ENCODE assay signal across 21 cellular contexts in the genomic region with DNA sequence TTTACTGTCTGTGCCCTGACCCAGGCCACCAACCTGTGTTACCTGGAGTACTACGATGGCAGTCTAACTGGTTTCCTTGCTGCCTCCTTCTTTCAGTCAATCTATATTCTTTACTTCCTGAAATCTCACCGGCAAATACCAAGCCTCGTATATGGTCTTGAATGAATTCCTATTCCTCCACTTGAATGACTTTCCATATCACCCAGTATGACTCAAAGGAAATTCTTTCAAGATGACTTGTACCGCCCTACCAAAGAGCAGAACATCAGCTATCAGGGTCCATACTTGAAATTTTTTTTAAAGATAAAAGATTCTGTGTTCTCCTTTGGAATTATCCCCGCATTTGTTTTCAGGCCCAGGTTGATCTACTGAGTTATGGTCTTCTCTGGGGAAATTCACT.
DNase-seq lines count a peak whose midpoint lies in the region; ATAC-seq and TF ChIP-seq lines count a peak whose summit lies in the region.
"Had no signal": no experiment of that assay in that cellular context is flagged by ENCODE, and none has a peak within 500 bp of the region (broad histone marks: within the 10 kb centered on the region; RNA-seq: fewer than 3 reads in every experiment).

No MANE protein-coding gene starts in this region.

- H3K27me3 ChIP-seq in adipocyte (replicated peaks; ENCODE audit: control insufficient read depth, insufficient read depth, low read length): no peaks in the 10 kb centered on the region
- H3K27me3 ChIP-seq: adrenal gland; BLaER1 treated with 17β-estradiol and CSF1 and Interleukin-3, amounts not matched to agents 10 nM and 100 nM; spleen; testis had no signal

- WGBS in lower leg skin, 2 donors: 81 to 96% methylated on average over 5 of the region's 5 CpGs

- TF ChIP-seq CTCF in fibroblast of pulmonary artery (IDR thresholded peaks at IDR 0.05; ENCODE audit: low read length, missing control alignments) (no peak), retinal pigment epithelial cell (conservative IDR thresholded peaks at IDR 0.05; ENCODE audit: low read depth, low read length) (no peak), lower leg skin (IDR thresholded peaks at IDR 0.05) (no peak)

- no peaks in the 10 kb centered on the region for H3K4me1 ChIP-seq in adipocyte (ENCODE audit: control insufficient read depth, insufficient read depth, low read length)
- H3K4me1 ChIP-seq: adrenal gland; BLaER1 treated with 17β-estradiol and CSF1 and Interleukin-3, amounts not matched to agents 10 nM and 100 nM; spleen; testis had no signal

- no peaks in the 10 kb centered on the region for H3K9me3 Mint-ChIP-seq in natural killer cell treated with Interleukin-12 subunit alpha and Interleukin-12 subunit beta and Interleukin-15 and Interleukin-18, amount 100 ng/mL, for 72 hours
- H3K9me3 Mint-ChIP-seq: naive thymus-derived CD8-positive, alpha-beta T cell had no signal

- H3K36me3 ChIP-seq in adipocyte (ENCODE audit: control insufficient read depth, insufficient read depth, low read length, severe bottlenecking): no peaks in the 10 kb centered on the region
- H3K36me3 ChIP-seq: adrenal gland, spleen had no signal

- TF ChIP-seq POLR2A in lower leg skin (IDR thresholded peaks at IDR 0.05): no peak

- H3K36me3 Mint-ChIP-seq in natural killer cell treated with Interleukin-12 subunit alpha and Interleukin-12 subunit beta and Interleukin-15 and Interleukin-18, amount 100 ng/mL, for 72 hours: no peaks in the 10 kb centered on the region
- H3K36me3 Mint-ChIP-seq: naive thymus-derived CD8-positive, alpha-beta T cell had no signal

- H3K9ac ChIP-seq in adipocyte (ENCODE audit: low read length): no peak overlapping the region
- H3K9ac ChIP-seq: BLaER1 treated with 17β-estradiol and CSF1 and Interleukin-3, amounts not matched to agents 10 nM and 100 nM had no signal

- H3K27ac Mint-ChIP-seq in natural killer cell treated with Interleukin-12 subunit alpha and Interleukin-12 subunit beta and Interleukin-15 and Interleukin-18, amount 100 ng/mL, for 72 hours: no peak overlapping the region
- H3K27ac Mint-ChIP-seq: activated CD4-positive, alpha-beta T cell treated with anti-CD3 and anti-CD28 coated beads for 36 hours; naive thymus-derived CD8-positive, alpha-beta T cell had no signal

- H3K4me3 ChIP-seq in adipocyte (ENCODE audit: low read length) (no peak overlapping the region), fibroblast of pulmonary artery (replicated peaks; ENCODE audit: low read depth, low read length) (no peak overlapping the region), retinal pigment epithelial cell (ENCODE audit: low read length) (no peak overlapping the region), lower leg skin (ENCODE audit: low read depth, poor library complexity, severe bottlenecking) (no peak overlapping the region)
- H3K4me3 ChIP-seq: adrenal gland; BLaER1 treated with 17β-estradiol and CSF1 and Interleukin-3, amounts not matched to agents 10 nM and 100 nM; lung; PC-9; spleen; testis had no signal

- H3K4me1 Mint-ChIP-seq in natural killer cell treated with Interleukin-12 subunit alpha and Interleukin-12 subunit beta and Interleukin-15 and Interleukin-18, amount 100 ng/mL, for 72 hours (ENCODE audit: low read depth in 2 of 2): no peaks in the 10 kb centered on the region
- H3K4me1 Mint-ChIP-seq: activated CD4-positive, alpha-beta T cell treated with anti-CD3 and anti-CD28 coated beads for 36 hours; naive thymus-derived CD8-positive, alpha-beta T cell had no signal

- intact Hi-C loops in lower leg skin (cut with DNase I; ENCODE audit: low total_unique reads) (no loop called here), left ventricle myocardium superior (cut with micrococcal nuclease) (no loop called here)

- DNase-seq in H4 (ENCODE audit: low spot score) (peak; percentile 5), adipocyte (ENCODE audit: low read depth) (peak; percentile 1), fibroblast of pulmonary artery (ENCODE audit: low read depth) (peak; percentile 70), retinal pigment epithelial cell (ENCODE audit: low read depth) (peak; percentile 7), GM19240 (ENCODE audit: insufficient read length, low spot score) (no peak), lower leg skin (ENCODE audit: low spot score in 2 of 2) (no peak), left ventricle myocardium superior (no peak)
- DNase-seq in natural killer cell treated with Interleukin-12 subunit alpha and Interleukin-12 subunit beta and Interleukin-15 and Interleukin-18, amount 100 ng/mL, for 72 hours (ENCODE audit: low spot score): no peak
- DNase-seq: activated CD4-positive, alpha-beta T cell treated with anti-CD3 and anti-CD28 coated beads for 36 hours; adrenal gland; DMS 273 treated with DMSO at 0.1 percent for 48 hours; Kasumi-1; naive thymus-derived CD8-positive, alpha-beta T cell; NCI-H1417 treated with DMSO at 0.1 percent for 48 hours; NCI-H774; posterior cingulate gyrus; spleen; testis had no signal

- H3K27me3 Mint-ChIP-seq in natural killer cell treated with Interleukin-12 subunit alpha and Interleukin-12 subunit beta and Interleukin-15 and Interleukin-18, amount 100 ng/mL, for 72 hours: no peaks in the 10 kb centered on the region
- H3K27me3 Mint-ChIP-seq: activated CD4-positive, alpha-beta T cell treated with anti-CD3 and anti-CD28 coated beads for 36 hours; naive thymus-derived CD8-positive, alpha-beta T cell had no signal

- H3K4me3 Mint-ChIP-seq in natural killer cell treated with Interleukin-12 subunit alpha and Interleukin-12 subunit beta and Interleukin-15 and Interleukin-18, amount 100 ng/mL, for 72 hours: no peak overlapping the region
- H3K4me3 Mint-ChIP-seq: activated CD4-positive, alpha-beta T cell treated with anti-CD3 and anti-CD28 coated beads for 36 hours; naive thymus-derived CD8-positive, alpha-beta T cell had no signal

- ATAC-seq in left ventricle myocardium superior: no peak
- no peak for ATAC-seq in natural killer cell treated with Interleukin-12 subunit alpha and Interleukin-12 subunit beta and Interleukin-15 and Interleukin-18, amount 100 ng/mL, for 72 hours
- ATAC-seq: activated CD4-positive, alpha-beta T cell treated with anti-CD3 and anti-CD28 coated beads for 36 hours; naive thymus-derived CD8-positive, alpha-beta T cell had no signal

- H3K9me3 ChIP-seq in adipocyte (ENCODE audit: control insufficient read depth, low read length): no peaks in the 10 kb centered on the region
- H3K9me3 ChIP-seq: adrenal gland; BLaER1 treated with 17β-estradiol and CSF1 and Interleukin-3, amounts not matched to agents 10 nM and 100 nM; spleen; testis had no signal

Comparison
In these comparisons a context has a peak if more than half of its experiments do, and no peak if none do; other contexts are left out.
1. DNase-seq: peak in H4 (single experiment), adipocyte (single experiment), fibroblast of pulmonary artery (single experiment) and retinal pigment epithelial cell (single experiment); none in GM19240 (single experiment), lower leg skin (0 of 2), left ventricle myocardium superior (single experiment) and natural killer cell treated with Interleukin-12 subunit alpha and Interleukin-12 subunit beta and Interleukin-15 and Interleukin-18, amount 100 ng/mL, for 72 hours (single experiment).